ENCODE assay signal across 29 cellular contexts in the genomic region with DNA sequence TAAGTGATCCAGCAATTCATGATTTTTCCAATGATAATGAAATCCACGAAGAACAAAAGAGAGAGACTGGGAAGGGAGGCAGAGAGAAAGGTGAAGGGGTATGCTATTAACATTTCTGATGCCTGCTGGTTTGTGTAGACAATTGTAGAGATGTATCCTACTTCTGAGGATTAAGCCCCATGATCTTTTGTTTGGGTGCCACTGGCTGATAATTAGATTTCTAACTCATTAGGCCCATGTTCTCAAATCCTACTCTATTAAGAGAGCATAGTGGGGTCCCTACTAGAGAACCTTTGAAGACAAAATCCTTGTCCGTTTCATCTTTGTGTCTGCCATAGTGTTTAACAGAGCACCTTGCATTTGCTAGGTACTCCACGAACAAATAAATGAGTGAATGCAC.
"Had no signal": no experiment of that assay in that cellular context is flagged by ENCODE, and none has a peak within 500 bp of the region (broad histone marks: within the 10 kb centered on the region; RNA-seq: fewer than 3 reads in every experiment).

No MANE protein-coding gene starts in this region.

- DNase-seq: activated CD4-positive, alpha-beta memory T cell treated with anti-CD3 and anti-CD28 coated beads for 36 hours; activated CD4-positive, CD25-positive, alpha-beta regulatory T cell treated with anti-CD3 and anti-CD28 coated beads, Interleukin-2, amount 50 U/mL, for 72 hours; activated CD8-positive, alpha-beta memory T cell treated with anti-CD3 and anti-CD28 coated beads, Interleukin-2, amount 50 U/mL, for 4 hours; activated gamma-delta T cell; activated naive CD4-positive, alpha-beta T cell treated with anti-CD3 and anti-CD28 coated beads, Interleukin-2, amount 10 ng/mL, durations not matched to agents 7 days and 5 days; activated naive CD8-positive, alpha-beta T cell treated with anti-CD3 and anti-CD28 coated beads, Interleukin-2, amount 10 ng/mL, durations not matched to agents 7 days and 5 days; activated T-cell treated with anti-CD3 and anti-CD28 coated beads, Interleukin-2, amount 50 U/mL, for 1 hour; amniotic stem cell; central memory CD4-positive, alpha-beta T cell; kidney; left colon; midbrain; naive thymus-derived CD4-positive, alpha-beta T cell; pancreas; stimulated activated CD4-positive, alpha-beta T cell treated with anti-CD3 and anti-CD28 coated beads, Interleukin-15, amount 100 ng/mL, for 24 hours; stimulated activated CD4-positive, alpha-beta T cell treated with anti-CD3 and anti-CD28 coated beads, Interleukin-2, amount 100 ng/mL, for 24 hours; stimulated activated naive B cell treated with anti-CD40 and anti-IgM and Interleukin-4, amounts not matched to agents 10 μg/mL and 1 μg/mL and 100 μg/mL, for 72 hours; stomach; T-helper 17 cell; T1000; WERI-Rb-1 had no signal

- H3K9me3 Mint-ChIP-seq: activated CD4-positive, alpha-beta memory T cell treated with anti-CD3 and anti-CD28 coated beads for 36 hours; activated CD4-positive, alpha-beta T cell treated with anti-CD3 and anti-CD28 coated beads, Interleukin-2, amount 10 ng/mL, durations not matched to agents 24 days and 14 days; activated naive CD4-positive, alpha-beta T cell treated with anti-CD3 and anti-CD28 coated beads, Interleukin-2, amount 10 ng/mL, durations not matched to agents 7 days and 5 days; activated naive CD8-positive, alpha-beta T cell treated with anti-CD3 and anti-CD28 coated beads, Interleukin-2, amount 10 ng/mL, durations not matched to agents 7 days and 5 days; stimulated activated naive B cell treated with anti-CD40 and anti-IgM and Interleukin-4, amounts not matched to agents 10 μg/mL and 1 μg/mL and 100 μg/mL, for 72 hours had no signal

- H3K36me3 ChIP-seq: gastroesophageal sphincter, pancreas, right atrium auricular region, stomach, tibial nerve, WERI-Rb-1 had no signal

- H3K27ac Mint-ChIP-seq: activated CD4-positive, alpha-beta memory T cell treated with anti-CD3 and anti-CD28 coated beads for 36 hours; activated CD4-positive, alpha-beta T cell treated with anti-CD3 and anti-CD28 coated beads, Interleukin-2, amount 10 ng/mL, durations not matched to agents 24 days and 14 days; activated naive CD4-positive, alpha-beta T cell treated with anti-CD3 and anti-CD28 coated beads, Interleukin-2, amount 10 ng/mL, durations not matched to agents 7 days and 5 days; activated naive CD8-positive, alpha-beta T cell treated with anti-CD3 and anti-CD28 coated beads, Interleukin-2, amount 10 ng/mL, durations not matched to agents 7 days and 5 days; stimulated activated naive B cell treated with anti-CD40 and anti-IgM and Interleukin-4, amounts not matched to agents 10 μg/mL and 1 μg/mL and 100 μg/mL, for 72 hours; T-helper 17 cell had no signal

- H3K27me3 Mint-ChIP-seq: stimulated activated naive B cell treated with anti-CD40 and anti-IgM and Interleukin-4, amounts not matched to agents 10 μg/mL and 1 μg/mL and 100 μg/mL, for 72 hours had no signal

- FAIRE-seq: astrocyte, endothelial cell of umbilical vein, kidney, pancreas had no signal

- H3K27me3 ChIP-seq: gastroesophageal sphincter, right atrium auricular region, stomach had no signal

- H3K4me2 ChIP-seq: hepatocyte, smooth muscle cell had no signal

- H3K27ac ChIP-seq: hepatocyte, pancreas, WERI-Rb-1 had no signal

- H3K4me1 ChIP-seq: pancreas had no signal

- H3K36me3 Mint-ChIP-seq: activated naive CD4-positive, alpha-beta T cell treated with anti-CD3 and anti-CD28 coated beads, Interleukin-2, amount 10 ng/mL, durations not matched to agents 7 days and 5 days; activated naive CD8-positive, alpha-beta T cell treated with anti-CD3 and anti-CD28 coated beads, Interleukin-2, amount 10 ng/mL, durations not matched to agents 7 days and 5 days; stimulated activated naive B cell treated with anti-CD40 and anti-IgM and Interleukin-4, amounts not matched to agents 10 μg/mL and 1 μg/mL and 100 μg/mL, for 72 hours had no signal

- H3K4me3 ChIP-seq: gastroesophageal sphincter, hepatocyte, pancreas, right atrium auricular region, smooth muscle cell, stomach, tibial nerve had no signal

- H3K4me3 Mint-ChIP-seq: activated CD4-positive, alpha-beta memory T cell treated with anti-CD3 and anti-CD28 coated beads for 36 hours; activated CD4-positive, alpha-beta T cell treated with anti-CD3 and anti-CD28 coated beads, Interleukin-2, amount 10 ng/mL, durations not matched to agents 24 days and 14 days; activated naive CD4-positive, alpha-beta T cell treated with anti-CD3 and anti-CD28 coated beads, Interleukin-2, amount 10 ng/mL, durations not matched to agents 7 days and 5 days; activated naive CD8-positive, alpha-beta T cell treated with anti-CD3 and anti-CD28 coated beads, Interleukin-2, amount 10 ng/mL, durations not matched to agents 7 days and 5 days; naive thymus-derived CD4-positive, alpha-beta T cell; stimulated activated naive B cell treated with anti-CD40 and anti-IgM and Interleukin-4, amounts not matched to agents 10 μg/mL and 1 μg/mL and 100 μg/mL, for 72 hours; T-helper 17 cell had no signal
